Comparison of ENCODE assay signal across 9 cellular contexts in the genomic region with DNA sequence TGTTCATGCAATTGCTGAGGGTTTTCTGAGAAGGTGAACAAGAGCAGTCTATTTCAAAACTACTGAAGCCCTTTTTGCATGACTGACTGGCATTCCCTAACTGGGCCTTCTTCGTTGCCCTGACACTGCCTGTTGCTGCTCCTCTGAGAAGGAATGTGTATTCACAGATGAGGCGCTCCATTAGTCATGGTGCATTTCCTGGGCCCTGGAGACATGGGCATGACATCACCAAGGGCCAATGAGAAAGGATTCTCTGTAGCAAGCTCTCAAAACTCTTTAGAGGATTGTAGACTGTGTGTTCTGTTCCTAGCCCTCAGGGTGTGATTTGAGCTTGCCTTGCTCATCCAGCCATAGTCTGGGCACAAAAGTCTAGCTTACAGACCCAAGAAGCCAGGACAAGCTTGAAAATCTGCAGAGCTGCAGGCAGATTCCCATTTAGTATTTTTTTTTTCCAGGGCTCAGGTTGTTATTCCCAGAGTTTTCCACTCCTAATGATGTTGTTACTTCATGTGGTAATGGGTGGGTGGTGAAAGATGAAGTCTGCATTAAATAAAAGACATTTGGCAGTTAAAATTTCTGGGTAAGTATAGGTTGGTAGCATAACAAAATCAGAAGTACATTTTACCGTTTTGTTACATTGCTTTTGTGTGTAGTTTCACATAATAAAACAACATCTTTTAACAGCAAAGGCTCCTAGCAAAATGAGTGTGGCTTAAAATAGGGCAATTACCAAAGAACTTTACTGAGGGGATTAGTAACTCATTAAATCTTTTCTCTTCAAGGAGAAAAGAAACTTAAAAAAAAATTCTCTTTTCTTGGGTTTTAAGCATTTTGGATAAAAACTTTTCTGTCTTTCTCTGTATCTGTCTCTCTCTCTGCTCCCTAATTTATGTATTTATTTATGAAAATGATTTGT.
DNase-seq lines count a peak whose midpoint lies in the region; ATAC-seq and TF ChIP-seq lines count a peak whose summit lies in the region.
"Had no signal": no experiment of that assay in that cellular context is flagged by ENCODE, and none has a peak within 500 bp of the region (broad histone marks: within the 10 kb centered on the region; RNA-seq: fewer than 3 reads in every experiment).

No MANE protein-coding gene starts in this region.

- H3K9me3 Mint-ChIP-seq in brain, result peaks cover 2 to 5% (median 4%) of the 10 kb centered on the region in 5 experiments

- ATAC-seq in HG03469 (IDR thresholded peaks at IDR 0.05; ENCODE audit: unreplicated experiment), result no peak
- ATAC-seq in GM18505 (IDR thresholded peaks at IDR 0.05; ENCODE audit: unreplicated experiment), result no peak

- no peaks in the 10 kb centered on the region for H3K36me3 Mint-ChIP-seq in brain

- H3K36me3 ChIP-seq in stomach smooth muscle (ENCODE audit: control insufficient read depth in 2 of 2, insufficient read depth in 2 of 2, low read length in 2 of 2), result no peaks in the 10 kb centered on the region
- H3K36me3 ChIP-seq: right lobe of liver had no signal

- H3K27me3 ChIP-seq in stomach smooth muscle (ENCODE audit: control insufficient read depth in 1 of 2, insufficient read depth in 2 of 2, low read length in 2 of 2), result no peaks in the 10 kb centered on the region
- H3K27me3 ChIP-seq: right lobe of liver had no signal

- H3K4me1 ChIP-seq in stomach smooth muscle (ENCODE audit: control insufficient read depth, insufficient read depth, low read length), result peaks cover 21% of the 10 kb centered on the region
- H3K4me1 ChIP-seq: right lobe of liver had no signal

- peak overlapping the region in 1 of 2 donors; percentile 31 for H3K9ac ChIP-seq in stomach smooth muscle (ENCODE audit: low read length in 2 of 2)

- TF ChIP-seq CTCF in brain (conservative IDR thresholded peaks at IDR 0.05), result no peak

- H3K4me1 Mint-ChIP-seq in brain, result peaks cover 71% of the 10 kb centered on the region

- H3K27ac ChIP-seq in stomach smooth muscle (ENCODE audit: low read length), result peak overlapping the region; percentile 77
- H3K27ac ChIP-seq: right lobe of liver had no signal

- TF ChIP-seq POLR2A in GM18505 (IDR thresholded peaks at IDR 0.05; ENCODE audit: borderline replicate concordance, extremely low read depth, insufficient read depth, insufficient read length), result no peak

- H3K4me3 Mint-ChIP-seq in brain, result peak overlapping the region in 4 of 5 experiments; percentile 39 to 76 (median 56)

- peak overlapping the region in 1 of 2 donors; percentile 8 for H3K4me3 ChIP-seq in stomach smooth muscle (ENCODE audit: low read length in 2 of 2)
- H3K4me3 ChIP-seq: right lobe of liver had no signal

- DNase-seq in ELF-1 (ENCODE audit: low read depth, low spot score) (peak; percentile 98), M059J (ENCODE audit: low read depth) (peak; percentile 100), iPS-NIHi7 (ENCODE audit: extremely low spot score) (peak; percentile 83), RPMI8226 (no peak)
- DNase-seq: right lobe of liver had no signal

- no peaks in the 10 kb centered on the region for H3K27me3 Mint-ChIP-seq in brain

- H3K27ac Mint-ChIP-seq in brain, result peak overlapping the region; percentile 34 to 98 (median 93)

- H3K9me3 ChIP-seq in stomach smooth muscle (ENCODE audit: control insufficient read depth in 2 of 2, low read length in 2 of 2), result no peaks in the 10 kb centered on the region
- H3K9me3 ChIP-seq: right lobe of liver had no signal
